ENCODE assay signal across 13 cellular contexts in genomic region chr4:55103224-55103623, GRCh38. TPM values are rescaled to one million over a fixed set of nuclear protein-coding genes. Genes with fewer than 3 reads are reported as not detected.
DNase-seq lines count a peak whose midpoint lies in the region; ATAC-seq and TF ChIP-seq lines count a peak whose summit lies in the region.
"Had no signal": no experiment of that assay in that cellular context is flagged by ENCODE, and none has a peak within 500 bp of the region (broad histone marks: within the 10 kb centered on the region; RNA-seq: fewer than 3 reads in every experiment).

No MANE protein-coding gene starts in this region.

- peaks cover 2% of the 10 kb centered on the region for H3K9me3 Mint-ChIP-seq in natural killer cell treated with Interleukin-12 subunit alpha and Interleukin-12 subunit beta and Interleukin-15 and Interleukin-18, amount 100 ng/mL, for 72 hours

- no peak overlapping the region for H3K4me3 Mint-ChIP-seq in natural killer cell treated with Interleukin-12 subunit alpha and Interleukin-12 subunit beta and Interleukin-15 and Interleukin-18, amount 100 ng/mL, for 72 hours
- H3K4me3 Mint-ChIP-seq: CD4-positive, CD25-positive, alpha-beta regulatory T cell had no signal

- H3K36me3 ChIP-seq in left ventricle myocardium inferior (peaks cover 50% of the 10 kb centered on the region), thoracic aorta (no peaks in the 10 kb centered on the region), mesendoderm (ENCODE audit: control insufficient read depth, insufficient read depth, low read length) (peaks cover 11% of the 10 kb centered on the region)
- H3K36me3 ChIP-seq: BLaER1 treated with 17β-estradiol and CSF1 and Interleukin-3, amounts not matched to agents 10 nM and 100 nM; HAP-1 had no signal

- no peak overlapping the region for H2BK120ac ChIP-seq in mesendoderm (ENCODE audit: low read depth, low read length)

- H3K4me1 Mint-ChIP-seq in natural killer cell treated with Interleukin-12 subunit alpha and Interleukin-12 subunit beta and Interleukin-15 and Interleukin-18, amount 100 ng/mL, for 72 hours (ENCODE audit: low read depth in 2 of 2) = peaks cover 0 to 5% of the 10 kb centered on the region in 2 donors
- H3K4me1 Mint-ChIP-seq: CD4-positive, CD25-positive, alpha-beta regulatory T cell had no signal

- intact Hi-C loops in Right ventricle myocardium superior (cut with DNase I) = no loop called here
- intact Hi-C loops in cardiac septum (cut with DNase I) = no loop called here
- intact Hi-C loops in left ventricle myocardium inferior (cut with micrococcal nuclease) = no loop called here

- H3K27me3 Mint-ChIP-seq in natural killer cell treated with Interleukin-12 subunit alpha and Interleukin-12 subunit beta and Interleukin-15 and Interleukin-18, amount 100 ng/mL, for 72 hours = peaks cover 0 to 6% of the 10 kb centered on the region in 2 donors

- H3K56ac ChIP-seq in mesendoderm (ENCODE audit: low read length) = no peak overlapping the region

- H3K4ac ChIP-seq in mesendoderm (ENCODE audit: low read depth, low read length) = no peak overlapping the region

- H3K18ac ChIP-seq in mesendoderm (ENCODE audit: low read length) = no peak overlapping the region

- H3K79me1 ChIP-seq in mesendoderm (ENCODE audit: low read length) = no peaks in the 10 kb centered on the region

- no peaks in the 10 kb centered on the region for H3K79me2 ChIP-seq in mesendoderm (ENCODE audit: control insufficient read depth, insufficient read depth, low read length)

- no CpG with 5 or more reads among the region's 3 CpGs for WGBS in mesendoderm (ENCODE audit: extremely low coverage, insufficient coverage, low lambda C conversion rate)

- no peak overlapping the region for H3K23ac ChIP-seq in mesendoderm (ENCODE audit: low read length)

- DNase-seq in Right ventricle myocardium superior (no peak), cardiac septum (ENCODE audit: low spot score) (no peak), left ventricle myocardium inferior (no peak), thoracic aorta (ENCODE audit: low spot score) (no peak), mesendoderm (no peak)
- DNase-seq in natural killer cell treated with Interleukin-12 subunit alpha and Interleukin-12 subunit beta and Interleukin-15 and Interleukin-18, amount 100 ng/mL, for 72 hours (ENCODE audit: low spot score) = no peak
- DNase-seq: ACHN; CD4-positive, CD25-positive, alpha-beta regulatory T cell; DMS79 treated with DMSO at 0.1 percent for 48 hours; EL had no signal

- H2BK15ac ChIP-seq in mesendoderm (replicated peaks; ENCODE audit: low read depth) = no peak overlapping the region

- H3K4me3 ChIP-seq in left ventricle myocardium inferior (no peak overlapping the region), thoracic aorta (no peak overlapping the region), mesendoderm (ENCODE audit: low read length) (no peak overlapping the region)
- H3K4me3 ChIP-seq: BLaER1 treated with 17β-estradiol and CSF1 and Interleukin-3, amounts not matched to agents 10 nM and 100 nM; HAP-1 had no signal

- H3K9me3 ChIP-seq in left ventricle myocardium inferior (replicated peaks) = no peaks in the 10 kb centered on the region
- H3K9me3 ChIP-seq in thoracic aorta = no peaks in the 10 kb centered on the region
- H3K9me3 ChIP-seq: BLaER1 treated with 17β-estradiol and CSF1 and Interleukin-3, amounts not matched to agents 10 nM and 100 nM; HAP-1 had no signal

- H3K4me2 ChIP-seq in mesendoderm (ENCODE audit: low read length) = no peak overlapping the region
- H3K4me2 ChIP-seq: BLaER1 treated with 17β-estradiol and CSF1 and Interleukin-3, amounts not matched to agents 10 nM and 100 nM had no signal

- H3K27ac ChIP-seq in left ventricle myocardium inferior (replicated peaks) (peak overlapping the region; percentile 10), thoracic aorta (peak overlapping the region; percentile 52 to 77), mesendoderm (ENCODE audit: low read depth, low read length) (no peak overlapping the region)
- H3K27ac ChIP-seq: BLaER1 treated with 17β-estradiol and CSF1 and Interleukin-3, amounts not matched to agents 10 nM and 100 nM had no signal

- no peaks in the 10 kb centered on the region for H3K27me3 ChIP-seq in left ventricle myocardium inferior (ENCODE audit: low read depth)
- H3K27me3 ChIP-seq in thoracic aorta (replicated peaks; ENCODE audit: insufficient read depth) = no peaks in the 10 kb centered on the region
- no peaks in the 10 kb centered on the region for H3K27me3 ChIP-seq in mesendoderm (ENCODE audit: insufficient read depth, low read length, poor library complexity)
- H3K27me3 ChIP-seq: BLaER1 treated with 17β-estradiol and CSF1 and Interleukin-3, amounts not matched to agents 10 nM and 100 nM had no signal

- H3K27ac Mint-ChIP-seq in natural killer cell treated with Interleukin-12 subunit alpha and Interleukin-12 subunit beta and Interleukin-15 and Interleukin-18, amount 100 ng/mL, for 72 hours = no peak overlapping the region
- H3K27ac Mint-ChIP-seq: CD4-positive, CD25-positive, alpha-beta regulatory T cell had no signal

- H3K36me3 Mint-ChIP-seq in natural killer cell treated with Interleukin-12 subunit alpha and Interleukin-12 subunit beta and Interleukin-15 and Interleukin-18, amount 100 ng/mL, for 72 hours = no peaks in the 10 kb centered on the region
- H3K36me3 Mint-ChIP-seq: CD4-positive, CD25-positive, alpha-beta regulatory T cell had no signal

- H4K8ac ChIP-seq in mesendoderm (ENCODE audit: low read depth, low read length) = no peak overlapping the region

- no peak overlapping the region for H3K9ac ChIP-seq in mesendoderm (ENCODE audit: low read length)
- H3K9ac ChIP-seq: BLaER1 treated with 17β-estradiol and CSF1 and Interleukin-3, amounts not matched to agents 10 nM and 100 nM had no signal

- H2AK5ac ChIP-seq in mesendoderm (ENCODE audit: low read length) = no peak overlapping the region

- H3K4me1 ChIP-seq in left ventricle myocardium inferior (peaks cover 27% of the 10 kb centered on the region), thoracic aorta (ENCODE audit: control insufficient read depth in 1 of 2, low read depth in 2 of 2) (peaks cover 12 to 21% of the 10 kb centered on the region in 2 donors), mesendoderm (ENCODE audit: control insufficient read depth, low read depth, low read length) (no peaks in the 10 kb centered on the region)
- H3K4me1 ChIP-seq: HAP-1 had no signal

- TF ChIP-seq CTCF in left ventricle myocardium inferior (IDR thresholded peaks at IDR 0.05; ENCODE audit: borderline replicate concordance) = no peak
- TF ChIP-seq CTCF in thoracic aorta (IDR thresholded peaks at IDR 0.05) = no peak

- H4K5ac ChIP-seq in mesendoderm (ENCODE audit: low read length) = no peak overlapping the region

- no peak overlapping the region for H2BK5ac ChIP-seq in mesendoderm (ENCODE audit: low read length)

- ATAC-seq in Right ventricle myocardium superior (ENCODE audit: poor library complexity) (peak; percentile 79), thoracic aorta (ENCODE audit: insufficient number of reproducible peaks, low FRiP score, low read depth) (peak; percentile 64), HG02571 (IDR thresholded peaks at IDR 0.05; ENCODE audit: unreplicated experiment) (no peak)
- no peak for ATAC-seq in natural killer cell treated with Interleukin-12 subunit alpha and Interleukin-12 subunit beta and Interleukin-15 and Interleukin-18, amount 100 ng/mL, for 72 hours

RNA-seq across cellular contexts. Expression of gene KDR, which starts 22.2 kb away (rescaled TPM):
- 21.2 TPM for total RNA-seq in Right ventricle myocardium superior
- total RNA-seq in cardiac septum = 28.7 TPM
- 23.4 TPM for total RNA-seq in left ventricle myocardium inferior
- total RNA-seq in thoracic aorta = 10 to 100 TPM; 10.0 to 27.1 TPM
- not detected for total RNA-seq in natural killer cell treated with Interleukin-12 subunit alpha and Interleukin-12 subunit beta and Interleukin-15 and Interleukin-18, amount 100 ng/mL, for 72 hours
- polyA plus RNA-seq in mesendoderm (2013, experiment 1 of 2) = 39.2 TPM
- polyA plus RNA-seq in mesendoderm (2013, experiment 2 of 2) = 38.7 TPM
- total RNA-seq: CD4-positive, CD25-positive, alpha-beta regulatory T cell had no signal
- polyA plus RNA-seq: CD4-positive, CD25-positive, alpha-beta regulatory T cell had no signal

Comparison
In these comparisons a context has a peak if more than half of its experiments do, and no peak if none do; other contexts are left out.
1. ATAC-seq: peak in Right ventricle myocardium superior (single experiment) and thoracic aorta (single experiment); none in natural killer cell treated with Interleukin-12 subunit alpha and Interleukin-12 subunit beta and Interleukin-15 and Interleukin-18, amount 100 ng/mL, for 72 hours (0 of 2) and HG02571 (single experiment).
2. RNA of gene KDR, which starts 22.2 kb away (total RNA-seq): 28.7 TPM in cardiac septum (single experiment), 10.0 to 27.1 TPM in thoracic aorta, 23.4 TPM in left ventricle myocardium inferior (single experiment) and 21.2 TPM in Right ventricle myocardium superior (single experiment); not detected in natural killer cell treated with Interleukin-12 subunit alpha and Interleukin-12 subunit beta and Interleukin-15 and Interleukin-18, amount 100 ng/mL, for 72 hours; every median in the first group is over 10 times any median in the second.